8 cellular contexts compared by ENCODE assay signal in genomic region chr20:50165687-50166554, GRCh38. TPM values are rescaled to one million over a fixed set of nuclear protein-coding genes. Genes with fewer than 3 reads are reported as not detected.
DNase-seq lines count a peak whose midpoint lies in the region; ATAC-seq, FAIRE-seq and TF ChIP-seq lines count a peak whose summit lies in the region.

No MANE protein-coding gene starts in this region.

- FAIRE-seq in HepG2 (lab: Jason Lieb, UNC): peak; percentile 97

- CTCF ChIA-PET in HepG2 (lab: Yijun Ruan, JAX; ENCODE audit: low intra/inter-chr PET ratio, low total read pairs): interaction anchor here (7.8 kb wide), 1 partner anchor 45 kb away, joined by 115 read pairs; no protein-coding TSS in a partner anchor

- TSS peak; percentile 79 for BruUV-seq in HepG2 (replicated peaks; lab: Mats Ljungman, UMichigan)

- no peaks in the 10 kb centered on the region for H4K20me1 ChIP-seq in HepG2 (ENCODE audit: insufficient read depth, low read length)

- H3K9me3 ChIP-seq in HepG2 (ENCODE audit: low read length): no peaks in the 10 kb centered on the region

- peak; percentile 85 for TF ChIP-seq POLR2A in HepG2 (IDR thresholded peaks at IDR 0.05; ENCODE audit: insufficient read depth in 1 of 2, low read depth in 2 of 2, low read length in 2 of 2)

- TF ChIP-seq EP300 in HepG2 (IDR thresholded peaks at IDR 0.05; ENCODE audit: low read depth in 2 of 2, low read length in 2 of 2) (peak in 1 of 2 experiments; percentile 83), HepG2 (CRISPR knock-in tag; IDR thresholded peaks at IDR 0.05; ENCODE audit: borderline replicate concordance) (peak; percentile 75)

- H3K4me3 ChIP-seq in HepG2 (replicated peaks in 1 of 3; ENCODE audit: insufficient read depth in 1 of 3, low read depth in 2 of 3, low read length in 3 of 3): peak overlapping the region; percentile 45 to 63 (median 51)

- no peaks in the 10 kb centered on the region for H3K36me3 ChIP-seq in HepG2 (replicated peaks in 1 of 2; ENCODE audit: control insufficient read depth in 1 of 2, insufficient read depth in 2 of 2, low read length in 2 of 2)

- intact Hi-C loops in HepG2 (cut with micrococcal nuclease; ENCODE audit: unreplicated experiment): loop anchor here (1.0 to 2.0 kb wide), 2 partner anchors 9 to 27 kb away; no protein-coding TSS in a partner anchor

- POLR2A ChIA-PET in HepG2 (lab: Yijun Ruan, JAX): interaction anchor here (0.6 to 8.3 kb wide), 22 partner anchors 9 to 596 kb away, joined by 3 to 104 read pairs (median 5); partner anchors contain the start of genes CEBPB, PEDS1 and UBE2V1

- peak; percentile 49; the same call in 1 of the 2 replicates for TF ChIP-seq RAD21 in HepG2 (CRISPR knock-in tag; IDR thresholded peaks at IDR 0.05)

- WGBS in HepG2 (ENCODE audit: low lambda C conversion rate): under 1% methylated on average over 20 of the region's 20 CpGs

- in situ Hi-C loops in HepG2 (cut with HindIII; ENCODE audit: extremely low pct_ligation_motif_present, low pct_unique_long_range_greater_than_20kb): loop anchor here (5.0 kb wide), 1 partner anchor 44 kb away; no protein-coding TSS in a partner anchor

- ATAC-seq in GM19043 (IDR thresholded peaks at IDR 0.05; ENCODE audit: low read depth, unreplicated experiment) (peak; percentile 94), HG03442 (IDR thresholded peaks at IDR 0.05; ENCODE audit: unreplicated experiment) (peak; percentile 85), HepG2 (peak; percentile 92)

- TF ChIP-seq CTCF in AG09319 (IDR thresholded peaks at IDR 0.05; ENCODE audit: low read depth, low read length): no peak
- TF ChIP-seq CTCF in HepG2 (CRISPR knock-in tag; IDR thresholded peaks at IDR 0.05): peak; percentile 39; the same call in 1 of the 2 replicates

- H3K79me2 ChIP-seq in HepG2 (ENCODE audit: insufficient read depth, low read length): peaks cover 5% of the 10 kb centered on the region

- peak overlapping the region; percentile 98 for H3K4me2 ChIP-seq in HepG2 (ENCODE audit: low read depth, low read length)

- DNase-seq in AG09319 (ENCODE audit: extremely low read depth, low read depth) (peak; percentile 99), NCI-H526 (lab: John Stamatoyannopoulos, UW) (peak; percentile 96 to 97), dermis microvascular lymphatic vessel endothelial cell (ENCODE audit: low read depth in 2 of 2) (peak; percentile 96 to 100), HepG2 (ENCODE audit: low spot score) (peak; percentile 100)
- peak; percentile 70 for DNase-seq in activated CD4-positive, alpha-beta T cell treated with anti-CD3 and anti-CD28 coated beads, Interleukin-2, amount 50 U/mL, for 1 hour
- DNase-seq in stimulated activated CD4-positive, alpha-beta T cell treated with anti-CD3 and anti-CD28 coated beads, Interleukin-2, amount 100 ng/mL, for 48 hours: peak; percentile 72 to 76

- peak overlapping the region; percentile 81 for H3K9ac ChIP-seq in HepG2 (ENCODE audit: insufficient read depth, low read depth, low read length)

- peak overlapping the region; percentile 47 for H2AFZ ChIP-seq in HepG2 (ENCODE audit: low read length)

- H3K27ac ChIP-seq in HepG2 (ENCODE audit: extremely low read length, insufficient read depth, low read length): peak overlapping the region; percentile 96

- no peaks in the 10 kb centered on the region for H3K27me3 ChIP-seq in HepG2 (ENCODE audit: control insufficient read depth in 1 of 2, insufficient read depth in 2 of 2, low read length in 2 of 2)

- peaks cover 80% of the 10 kb centered on the region for H3K4me1 ChIP-seq in HepG2 (ENCODE audit: insufficient read depth, low read length)

TF ChIP-seq in HepG2, 621 proteins besides CTCF, POLR2A, EP300 and RAD21 (continues in another document):
- peak; percentile 93 for TF ChIP-seq CREB1 (IDR thresholded peaks at IDR 0.05)
- peak; percentile 94 for TF ChIP-seq CREB1 (CRISPR knock-in tag; IDR thresholded peaks at IDR 0.05)
- TF ChIP-seq ZNF3 (CRISPR knock-in tag; IDR thresholded peaks at IDR 0.05): peak; percentile 53; the same call in 1 of the 2 replicates
- TF ChIP-seq ELF3 (CRISPR knock-in tag; IDR thresholded peaks at IDR 0.05): peak; percentile 78

RNA-seq across cellular contexts. Expression of gene PEDS1, which starts 12.4 kb away (rescaled TPM):
- total RNA-seq in dermis microvascular lymphatic vessel endothelial cell: 11.2 and 20.0 TPM in 2 replicates
- 21.4 and 30.5 TPM in 2 replicates for total RNA-seq in HepG2 (2016; rRNA removed; fragmentation: Illumina TruSeq; extraction: Trizol)
- 17.9 and 19.8 TPM in 2 replicates for total RNA-seq in HepG2 (2016; cell fraction: cytosol; rRNA removed; fragmentation: Illumina TruSeq; extraction: Trizol; ENCODE audit: low read depth)
- 16.4 and 29.4 TPM in 2 replicates for total RNA-seq in HepG2 (2016; cell fraction: insoluble cytoplasmic fraction; rRNA removed; fragmentation: Illumina TruSeq; extraction: Trizol)
- total RNA-seq in HepG2 (2016; cell fraction: membrane; rRNA removed; fragmentation: Illumina TruSeq; extraction: Trizol): 40.2 and 46.0 TPM in 2 replicates
- total RNA-seq in HepG2 (2016; cell fraction: nucleus; rRNA removed; fragmentation: Illumina TruSeq; extraction: Trizol): 19.8 and 24.1 TPM in 2 replicates
- polyA plus RNA-seq in HepG2 (2011; rRNA removed): 93.9 and 105 TPM in 2 replicates
- 58.6 and 81.5 TPM in 2 replicates for polyA plus RNA-seq in HepG2 (2011; cell fraction: cytosol; rRNA removed)
- polyA plus RNA-seq in HepG2 (2011; cell fraction: nucleus; rRNA removed): 45.3 and 46.9 TPM in 2 replicates
- polyA plus RNA-seq in HepG2 (2012): 29.0 and 44.1 TPM in 2 replicates
- polyA plus RNA-seq in HepG2 (2016; cell fraction: cytosol; fragmentation: Illumina TruSeq; extraction: Trizol; ENCODE audit: low read depth): 31.6 and 35.7 TPM in 2 replicates
- 33.1 and 37.1 TPM in 2 replicates for polyA plus RNA-seq in HepG2 (2016; cell fraction: insoluble cytoplasmic fraction; fragmentation: Illumina TruSeq; extraction: Trizol; ENCODE audit: low read depth)
- 65.7 and 67.3 TPM in 2 replicates for polyA plus RNA-seq in HepG2 (2016; cell fraction: membrane; fragmentation: Illumina TruSeq; extraction: Trizol; ENCODE audit: low read depth)
- 60.4 and 64.9 TPM in 2 replicates for polyA plus RNA-seq in HepG2 (2016; cell fraction: nucleus; fragmentation: Illumina TruSeq; extraction: Trizol; ENCODE audit: insufficient read depth, low read depth)
- polyA minus RNA-seq in HepG2 (2011; rRNA and poly(A)+ RNA removed; ENCODE audit: low replicate concordance): 171 and 190 TPM in 2 replicates
- 44.9 and 49.0 TPM in 2 replicates for polyA minus RNA-seq in HepG2 (2011; cell fraction: cytosol; rRNA and poly(A)+ RNA removed)
- polyA minus RNA-seq in HepG2 (2011; cell fraction: nucleus; rRNA and poly(A)+ RNA removed): 12.5 and 14.5 TPM in 2 replicates

RNA-seq across cellular contexts. Expression of gene CEBPB, which starts 24.7 kb away (rescaled TPM):
- total RNA-seq in dermis microvascular lymphatic vessel endothelial cell (12.6 and 23.5 TPM in 2 replicates), HepG2 (2016; rRNA removed; fragmentation: Illumina TruSeq; extraction: Trizol) (12.1 and 18.5 TPM in 2 replicates)
- total RNA-seq in HepG2 (2016; cell fraction: cytosol; rRNA removed; fragmentation: Illumina TruSeq; extraction: Trizol; ENCODE audit: low read depth): 9.1 and 9.9 TPM in 2 replicates
- 11.0 and 17.4 TPM in 2 replicates for total RNA-seq in HepG2 (2016; cell fraction: insoluble cytoplasmic fraction; rRNA removed; fragmentation: Illumina TruSeq; extraction: Trizol)
- total RNA-seq in HepG2 (2016; cell fraction: membrane; rRNA removed; fragmentation: Illumina TruSeq; extraction: Trizol): 19.9 and 21.0 TPM in 2 replicates
- 8.1 and 9.8 TPM in 2 replicates for total RNA-seq in HepG2 (2016; cell fraction: nucleus; rRNA removed; fragmentation: Illumina TruSeq; extraction: Trizol)
- 28.2 and 43.0 TPM in 2 replicates for polyA plus RNA-seq in HepG2 (2011; rRNA removed)
- 31.3 and 41.1 TPM in 2 replicates for polyA plus RNA-seq in HepG2 (2011; cell fraction: cytosol; rRNA removed)
- 47.8 and 49.8 TPM in 2 replicates for polyA plus RNA-seq in HepG2 (2011; cell fraction: nucleus; rRNA removed)
- polyA plus RNA-seq in HepG2 (2012): 33.9 and 49.4 TPM in 2 replicates
- 8.7 and 9.3 TPM in 2 replicates for polyA plus RNA-seq in HepG2 (2016; cell fraction: cytosol; fragmentation: Illumina TruSeq; extraction: Trizol; ENCODE audit: low read depth)
- polyA plus RNA-seq in HepG2 (2016; cell fraction: insoluble cytoplasmic fraction; fragmentation: Illumina TruSeq; extraction: Trizol; ENCODE audit: low read depth): 24.7 and 26.6 TPM in 2 replicates
- 16.8 and 19.0 TPM in 2 replicates for polyA plus RNA-seq in HepG2 (2016; cell fraction: membrane; fragmentation: Illumina TruSeq; extraction: Trizol; ENCODE audit: low read depth)
- polyA plus RNA-seq in HepG2 (2016; cell fraction: nucleus; fragmentation: Illumina TruSeq; extraction: Trizol; ENCODE audit: insufficient read depth, low read depth): 21.1 and 24.6 TPM in 2 replicates
- polyA minus RNA-seq in HepG2 (2011; rRNA and poly(A)+ RNA removed; ENCODE audit: low replicate concordance): 12.1 and 28.5 TPM in 2 replicates
- polyA minus RNA-seq in HepG2 (2011; cell fraction: cytosol; rRNA and poly(A)+ RNA removed): 56.9 and 63.6 TPM in 2 replicates
- polyA minus RNA-seq in HepG2 (2011; cell fraction: nucleus; rRNA and poly(A)+ RNA removed): 21.4 and 26.7 TPM in 2 replicates

RNA-seq across cellular contexts. Expression of gene UBE2V1, which starts 53.0 kb away (rescaled TPM):
- total RNA-seq in dermis microvascular lymphatic vessel endothelial cell (23.6 and 37.2 TPM in 2 replicates), HepG2 (2016; rRNA removed; fragmentation: Illumina TruSeq; extraction: Trizol) (81.3 and 85.1 TPM in 2 replicates)
- total RNA-seq in HepG2 (2016; cell fraction: cytosol; rRNA removed; fragmentation: Illumina TruSeq; extraction: Trizol; ENCODE audit: low read depth): 39.8 and 41.0 TPM in 2 replicates
- 75.7 and 82.4 TPM in 2 replicates for total RNA-seq in HepG2 (2016; cell fraction: insoluble cytoplasmic fraction; rRNA removed; fragmentation: Illumina TruSeq; extraction: Trizol)
- total RNA-seq in HepG2 (2016; cell fraction: membrane; rRNA removed; fragmentation: Illumina TruSeq; extraction: Trizol): 77.9 and 85.1 TPM in 2 replicates
- 90.9 and 96.1 TPM in 2 replicates for total RNA-seq in HepG2 (2016; cell fraction: nucleus; rRNA removed; fragmentation: Illumina TruSeq; extraction: Trizol)
- polyA plus RNA-seq in HepG2 (2011; rRNA removed): 102 and 132 TPM in 2 replicates
- polyA plus RNA-seq in HepG2 (2011; cell fraction: cytosol; rRNA removed): 86.6 and 115 TPM in 2 replicates
- polyA plus RNA-seq in HepG2 (2011; cell fraction: nucleus; rRNA removed): 112 and 127 TPM in 2 replicates
- 131 and 175 TPM in 2 replicates for polyA plus RNA-seq in HepG2 (2012)
- 88.5 and 88.7 TPM in 2 replicates for polyA plus RNA-seq in HepG2 (2016; cell fraction: cytosol; fragmentation: Illumina TruSeq; extraction: Trizol; ENCODE audit: low read depth)
- 203 and 260 TPM in 2 replicates for polyA plus RNA-seq in HepG2 (2016; cell fraction: insoluble cytoplasmic fraction; fragmentation: Illumina TruSeq; extraction: Trizol; ENCODE audit: low read depth)
- polyA plus RNA-seq in HepG2 (2016; cell fraction: membrane; fragmentation: Illumina TruSeq; extraction: Trizol; ENCODE audit: low read depth): 179 and 185 TPM in 2 replicates
- polyA plus RNA-seq in HepG2 (2016; cell fraction: nucleus; fragmentation: Illumina TruSeq; extraction: Trizol; ENCODE audit: insufficient read depth, low read depth): 152 and 171 TPM in 2 replicates
- 54.3 and 62.1 TPM in 2 replicates for polyA minus RNA-seq in HepG2 (2011; rRNA and poly(A)+ RNA removed; ENCODE audit: low replicate concordance)
- polyA minus RNA-seq in HepG2 (2011; cell fraction: cytosol; rRNA and poly(A)+ RNA removed): 50.5 and 51.3 TPM in 2 replicates
- polyA minus RNA-seq in HepG2 (2011; cell fraction: nucleus; rRNA and poly(A)+ RNA removed): 273 and 299 TPM in 2 replicates

Comparison
In these comparisons a context has a peak if more than half of its experiments do, and no peak if none do; other contexts are left out.
1. Peak in every context shown above with its lines: DNase-seq, ATAC-seq, H3K4me3 ChIP-seq and H3K27ac ChIP-seq.